1 cellular context compared by ENCODE assay signal in the genomic region with DNA sequence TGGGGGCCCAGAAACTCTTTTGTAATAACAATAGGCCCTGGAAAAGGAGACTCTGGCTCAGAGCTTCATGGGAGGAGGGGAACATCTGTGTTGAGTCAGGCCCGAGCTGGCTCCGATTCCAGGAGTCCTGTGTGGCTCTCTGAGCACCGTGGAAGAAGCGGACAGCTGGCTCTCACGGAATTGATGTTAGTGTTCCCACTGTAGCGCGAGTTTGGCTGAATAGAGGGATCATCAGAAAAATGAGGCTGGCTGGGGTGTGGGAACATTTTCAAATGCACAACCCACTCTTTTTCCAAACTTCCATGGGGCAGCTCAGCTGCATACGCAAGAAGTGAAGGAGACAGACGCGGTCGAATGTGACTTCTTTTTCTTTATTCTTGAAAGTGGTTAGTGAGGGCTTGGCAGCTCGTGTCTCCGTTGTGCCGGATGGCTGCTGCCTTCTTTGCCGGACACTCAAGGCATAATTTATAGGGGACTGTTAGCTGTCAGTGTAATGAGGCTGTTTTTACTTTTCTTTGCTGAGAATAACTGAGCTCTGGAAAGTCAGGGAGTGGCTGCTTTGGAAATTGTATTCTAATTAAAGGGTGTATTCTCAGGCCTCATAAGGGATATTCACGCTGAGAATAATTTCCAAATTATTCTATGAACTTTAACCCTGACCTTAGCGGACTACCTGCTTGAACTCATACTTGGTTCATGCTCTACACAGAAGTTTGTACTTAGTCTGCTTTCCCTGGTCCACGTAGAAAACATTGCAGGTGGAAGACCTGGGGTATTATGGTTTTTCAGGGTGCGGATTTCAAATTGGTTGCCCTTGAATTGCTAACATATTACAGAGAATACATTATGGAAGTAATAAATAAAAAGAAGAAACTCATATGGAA.
TF ChIP-seq lines count a peak whose summit lies in the region.

No MANE protein-coding gene starts in this region.

TF ChIP-seq in endothelial cell of umbilical vein, 7 proteins besides CTCF, POLR2A, EP300 and RAD21:
- no peak for TF ChIP-seq EZH2 (IDR thresholded peaks at IDR 0.05; ENCODE audit: borderline replicate concordance, low read depth, low read length, severe bottlenecking)
